Comparison of ENCODE assay signal across 1 cellular context in the genomic region with DNA sequence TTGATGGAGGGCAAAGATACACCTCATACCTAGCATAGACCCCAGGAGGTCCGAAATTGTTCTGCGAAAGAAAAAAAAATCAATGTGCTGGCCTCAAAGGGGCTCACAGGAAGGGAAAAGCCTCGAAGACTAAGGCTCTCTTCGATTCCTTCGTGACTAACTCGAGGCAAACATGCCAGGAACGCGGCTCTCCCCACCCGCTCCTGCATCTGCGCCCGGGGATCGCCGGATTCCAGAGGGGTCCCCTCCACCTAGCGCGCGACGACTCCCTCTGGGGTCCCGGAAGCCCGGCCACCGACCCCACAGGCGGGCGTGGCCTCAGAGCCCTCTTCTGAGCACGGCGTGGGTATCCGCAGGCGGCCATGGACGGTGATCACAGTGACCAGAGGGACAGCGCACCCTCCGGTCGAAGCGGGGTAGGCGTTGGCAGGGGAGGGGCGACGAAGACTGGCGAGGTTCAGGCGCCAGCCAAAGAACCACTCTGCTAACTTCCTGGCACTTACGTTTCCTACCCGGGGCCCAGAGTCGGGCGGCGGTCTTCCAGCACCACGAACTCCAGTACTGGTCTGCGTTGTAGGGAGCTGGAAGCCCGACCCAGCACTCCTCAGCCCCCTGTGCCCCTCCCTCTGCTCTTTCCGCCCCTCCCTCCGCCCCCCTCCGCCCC.
TF ChIP-seq lines count a peak whose summit lies in the region.

No MANE protein-coding gene starts in this region.

TF ChIP-seq in K562, 482 proteins besides CTCF, POLR2A, EP300 and RAD21 (continued from another document and continues in another):
- TF ChIP-seq ATF4 (CRISPR knock-in tag; IDR thresholded peaks at IDR 0.05) (no peak), ZNF445 (CRISPR knock-in tag; IDR thresholded peaks at IDR 0.05; ENCODE audit: low read depth) (no peak), ZNF23 (CRISPR knock-in tag; IDR thresholded peaks at IDR 0.05) (no peak), HNRNPL (IDR thresholded peaks at IDR 0.05; ENCODE audit: low read depth, low read length) (no peak), ZNF707 (CRISPR knock-in tag; conservative IDR thresholded peaks at IDR 0.05) (no peak), PRDM10 (IDR thresholded peaks at IDR 0.05; ENCODE audit: partially characterized antibody) (peak; percentile 59), ZNF133 (CRISPR knock-in tag; IDR thresholded peaks at IDR 0.05) (no peak), SRSF1 (IDR thresholded peaks at IDR 0.05; ENCODE audit: low read depth, low read length) (no peak), ZNF766 (CRISPR knock-in tag; conservative IDR thresholded peaks at IDR 0.05) (no peak), ZNF695 (CRISPR knock-in tag; IDR thresholded peaks at IDR 0.05) (0 out of 2 replicates have a peak, but pooled peaks have one; percentile 79), CBFA2T3 (IDR thresholded peaks at IDR 0.05) (no peak), ZBTB7A (IDR thresholded peaks at IDR 0.05; ENCODE audit: borderline replicate concordance, control insufficient read depth, low read depth, low read length) (peak; percentile 60; the same call in 1 of the 2 replicates), IRF1 (CRISPR knock-in tag; IDR thresholded peaks at IDR 0.05; ENCODE audit: borderline replicate concordance) (no peak), RFX5 (IDR thresholded peaks at IDR 0.05; ENCODE audit: low read depth, low read length) (no peak), ZNF408 (CRISPR knock-in tag; IDR thresholded peaks at IDR 0.05; ENCODE audit: low read depth) (no peak), KAT7 (CRISPR knock-in tag; IDR thresholded peaks at IDR 0.05; ENCODE audit: borderline replicate concordance) (no peak; the same call in 1 of the 2 replicates), ZBTB9 (CRISPR knock-in tag; IDR thresholded peaks at IDR 0.05) (no peak; the same call in 1 of the 2 replicates), ZNF551 (CRISPR knock-in tag; IDR thresholded peaks at IDR 0.05) (no peak), DMBX1 (CRISPR knock-in tag; IDR thresholded peaks at IDR 0.05; ENCODE audit: borderline replicate concordance) (no peak), EHMT2 (IDR thresholded peaks at IDR 0.05) (no peak), ZNF785 (CRISPR knock-in tag; IDR thresholded peaks at IDR 0.05) (no peak), ZNF324 (CRISPR knock-in tag; IDR thresholded peaks at IDR 0.05) (no peak), HMG20A (CRISPR knock-in tag; conservative IDR thresholded peaks at IDR 0.05) (no peak), HMG20B (CRISPR knock-in tag; IDR thresholded peaks at IDR 0.05) (no peak), STAT5B (CRISPR knock-in tag; IDR thresholded peaks at IDR 0.05) (no peak), POLR2G (IDR thresholded peaks at IDR 0.05; ENCODE audit: low read depth, low read length) (peak; percentile 88), DDX20 (tag; IDR thresholded peaks at IDR 0.05; ENCODE audit: low read depth) (no peak), TFAM (CRISPR knock-in tag; conservative IDR thresholded peaks at IDR 0.05) (no peak), FOXK2 (conservative IDR thresholded peaks at IDR 0.05 in 1 of 2, IDR thresholded peaks at IDR 0.05 in 1 of 2; ENCODE audit: low read depth in 2 of 2) (no peak), EP400 (IDR thresholded peaks at IDR 0.05) (peak; percentile 85), CREM (IDR thresholded peaks at IDR 0.05; ENCODE audit: low read depth) (peak; percentile 67), KDM2B (CRISPR knock-in tag; IDR thresholded peaks at IDR 0.05) (no peak), RBM17 (IDR thresholded peaks at IDR 0.05; ENCODE audit: borderline replicate concordance, low read depth, low read length) (no peak), HDAC2 (IDR thresholded peaks at IDR 0.05) (peak; percentile 53; the same call in 1 of the 2 replicates), USF1 (CRISPR knock-in tag; IDR thresholded peaks at IDR 0.05) (no peak), ZNF584 (CRISPR knock-in tag; IDR thresholded peaks at IDR 0.05; ENCODE audit: low read depth) (no peak), SAP30 (IDR thresholded peaks at IDR 0.05; ENCODE audit: borderline replicate concordance, insufficient read depth, low read depth, low read length, poor library complexity, severe bottlenecking) (peak; percentile 69), RUNX1 (IDR thresholded peaks at IDR 0.05; ENCODE audit: low read depth) (no peak)
- TF ChIP-seq, protein P1, sequence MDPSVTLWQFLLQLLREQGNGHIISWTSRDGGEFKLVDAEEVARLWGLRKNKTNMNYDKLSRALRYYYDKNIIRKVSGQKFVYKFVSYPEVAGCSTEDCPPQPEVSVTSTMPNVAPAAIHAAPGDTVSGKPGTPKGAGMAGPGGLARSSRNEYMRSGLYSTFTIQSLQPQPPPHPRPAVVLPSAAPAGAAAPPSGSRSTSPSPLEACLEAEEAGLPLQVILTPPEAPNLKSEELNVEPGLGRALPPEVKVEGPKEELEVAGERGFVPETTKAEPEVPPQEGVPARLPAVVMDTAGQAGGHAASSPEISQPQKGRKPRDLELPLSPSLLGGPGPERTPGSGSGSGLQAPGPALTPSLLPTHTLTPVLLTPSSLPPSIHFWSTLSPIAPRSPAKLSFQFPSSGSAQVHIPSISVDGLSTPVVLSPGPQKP (CRISPR knock-in tag; IDR thresholded peaks at IDR 0.05), result no peak
- TF ChIP-seq, protein P2, sequence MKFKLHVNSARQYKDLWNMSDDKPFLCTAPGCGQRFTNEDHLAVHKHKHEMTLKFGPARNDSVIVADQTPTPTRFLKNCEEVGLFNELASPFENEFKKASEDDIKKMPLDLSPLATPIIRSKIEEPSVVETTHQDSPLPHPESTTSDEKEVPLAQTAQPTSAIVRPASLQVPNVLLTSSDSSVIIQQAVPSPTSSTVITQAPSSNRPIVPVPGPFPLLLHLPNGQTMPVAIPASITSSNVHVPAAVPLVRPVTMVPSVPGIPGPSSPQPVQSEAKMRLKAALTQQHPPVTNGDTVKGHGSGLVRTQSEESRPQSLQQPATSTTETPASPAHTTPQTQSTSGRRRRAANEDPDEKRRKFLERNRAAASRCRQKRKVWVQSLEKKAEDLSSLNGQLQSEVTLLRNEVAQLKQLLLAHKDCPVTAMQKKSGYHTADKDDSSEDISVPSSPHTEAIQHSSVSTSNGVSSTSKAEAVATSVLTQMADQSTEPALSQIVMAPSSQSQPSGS (CRISPR knock-in tag; IDR thresholded peaks at IDR 0.05), result no peak
- TF ChIP-seq, protein P3, sequence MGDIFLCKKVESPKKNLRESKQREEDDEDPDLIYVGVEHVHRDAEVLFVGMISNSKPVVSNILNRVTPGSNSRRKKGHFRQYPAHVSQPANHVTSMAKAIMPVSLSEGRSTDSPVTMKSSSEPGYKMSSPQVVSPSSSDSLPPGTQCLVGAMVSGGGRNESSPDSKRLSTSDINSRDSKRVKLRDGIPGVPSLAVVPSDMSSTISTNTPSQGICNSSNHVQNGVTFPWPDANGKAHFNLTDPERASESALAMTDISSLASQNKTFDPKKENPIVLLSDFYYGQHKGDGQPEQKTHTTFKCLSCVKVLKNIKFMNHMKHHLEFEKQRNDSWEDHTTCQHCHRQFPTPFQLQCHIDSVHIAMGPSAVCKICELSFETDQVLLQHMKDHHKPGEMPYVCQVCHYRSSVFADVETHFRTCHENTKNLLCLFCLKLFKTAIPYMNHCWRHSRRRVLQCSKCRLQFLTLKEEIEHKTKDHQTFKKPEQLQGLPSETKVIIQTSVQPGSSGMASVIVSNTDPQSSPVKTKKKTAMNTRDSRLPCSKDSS (IDR thresholded peaks at IDR 0.05; ENCODE audit: low read depth, partially characterized antibody), result no peak
- TF ChIP-seq, protein P4, sequence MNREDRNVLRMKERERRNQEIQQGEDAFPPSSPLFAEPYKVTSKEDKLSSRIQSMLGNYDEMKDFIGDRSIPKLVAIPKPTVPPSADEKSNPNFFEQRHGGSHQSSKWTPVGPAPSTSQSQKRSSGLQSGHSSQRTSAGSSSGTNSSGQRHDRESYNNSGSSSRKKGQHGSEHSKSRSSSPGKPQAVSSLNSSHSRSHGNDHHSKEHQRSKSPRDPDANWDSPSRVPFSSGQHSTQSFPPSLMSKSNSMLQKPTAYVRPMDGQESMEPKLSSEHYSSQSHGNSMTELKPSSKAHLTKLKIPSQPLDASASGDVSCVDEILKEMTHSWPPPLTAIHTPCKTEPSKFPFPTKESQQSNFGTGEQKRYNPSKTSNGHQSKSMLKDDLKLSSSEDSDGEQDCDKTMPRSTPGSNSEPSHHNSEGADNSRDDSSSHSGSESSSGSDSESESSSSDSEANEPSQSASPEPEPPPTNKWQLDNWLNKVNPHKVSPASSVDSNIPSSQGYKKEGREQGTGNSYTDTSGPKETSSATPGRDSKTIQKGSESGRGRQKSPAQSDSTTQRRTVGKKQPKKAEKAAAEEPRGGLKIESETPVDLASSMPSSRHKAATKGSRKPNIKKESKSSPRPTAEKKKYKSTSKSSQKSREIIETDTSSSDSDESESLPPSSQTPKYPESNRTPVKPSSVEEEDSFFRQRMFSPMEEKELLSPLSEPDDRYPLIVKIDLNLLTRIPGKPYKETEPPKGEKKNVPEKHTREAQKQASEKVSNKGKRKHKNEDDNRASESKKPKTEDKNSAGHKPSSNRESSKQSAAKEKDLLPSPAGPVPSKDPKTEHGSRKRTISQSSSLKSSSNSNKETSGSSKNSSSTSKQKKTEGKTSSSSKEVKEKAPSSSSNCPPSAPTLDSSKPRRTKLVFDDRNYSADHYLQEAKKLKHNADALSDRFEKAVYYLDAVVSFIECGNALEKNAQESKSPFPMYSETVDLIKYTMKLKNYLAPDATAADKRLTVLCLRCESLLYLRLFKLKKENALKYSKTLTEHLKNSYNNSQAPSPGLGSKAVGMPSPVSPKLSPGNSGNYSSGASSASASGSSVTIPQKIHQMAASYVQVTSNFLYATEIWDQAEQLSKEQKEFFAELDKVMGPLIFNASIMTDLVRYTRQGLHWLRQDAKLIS (CRISPR knock-in tag; IDR thresholded peaks at IDR 0.05), result peak; percentile 11; the same call in 1 of the 2 replicates
- TF ChIP-seq, protein P5, sequence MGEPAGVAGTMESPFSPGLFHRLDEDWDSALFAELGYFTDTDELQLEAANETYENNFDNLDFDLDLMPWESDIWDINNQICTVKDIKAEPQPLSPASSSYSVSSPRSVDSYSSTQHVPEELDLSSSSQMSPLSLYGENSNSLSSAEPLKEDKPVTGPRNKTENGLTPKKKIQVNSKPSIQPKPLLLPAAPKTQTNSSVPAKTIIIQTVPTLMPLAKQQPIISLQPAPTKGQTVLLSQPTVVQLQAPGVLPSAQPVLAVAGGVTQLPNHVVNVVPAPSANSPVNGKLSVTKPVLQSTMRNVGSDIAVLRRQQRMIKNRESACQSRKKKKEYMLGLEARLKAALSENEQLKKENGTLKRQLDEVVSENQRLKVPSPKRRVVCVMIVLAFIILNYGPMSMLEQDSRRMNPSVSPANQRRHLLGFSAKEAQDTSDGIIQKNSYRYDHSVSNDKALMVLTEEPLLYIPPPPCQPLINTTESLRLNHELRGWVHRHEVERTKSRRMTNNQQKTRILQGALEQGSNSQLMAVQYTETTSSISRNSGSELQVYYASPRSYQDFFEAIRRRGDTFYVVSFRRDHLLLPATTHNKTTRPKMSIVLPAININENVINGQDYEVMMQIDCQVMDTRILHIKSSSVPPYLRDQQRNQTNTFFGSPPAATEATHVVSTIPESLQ (CRISPR knock-in tag; IDR thresholded peaks at IDR 0.05), result 0 out of 2 replicates have a peak, but pooled peaks have one; percentile 48
